22 cellular contexts compared by ENCODE assay signal in the genomic region with DNA sequence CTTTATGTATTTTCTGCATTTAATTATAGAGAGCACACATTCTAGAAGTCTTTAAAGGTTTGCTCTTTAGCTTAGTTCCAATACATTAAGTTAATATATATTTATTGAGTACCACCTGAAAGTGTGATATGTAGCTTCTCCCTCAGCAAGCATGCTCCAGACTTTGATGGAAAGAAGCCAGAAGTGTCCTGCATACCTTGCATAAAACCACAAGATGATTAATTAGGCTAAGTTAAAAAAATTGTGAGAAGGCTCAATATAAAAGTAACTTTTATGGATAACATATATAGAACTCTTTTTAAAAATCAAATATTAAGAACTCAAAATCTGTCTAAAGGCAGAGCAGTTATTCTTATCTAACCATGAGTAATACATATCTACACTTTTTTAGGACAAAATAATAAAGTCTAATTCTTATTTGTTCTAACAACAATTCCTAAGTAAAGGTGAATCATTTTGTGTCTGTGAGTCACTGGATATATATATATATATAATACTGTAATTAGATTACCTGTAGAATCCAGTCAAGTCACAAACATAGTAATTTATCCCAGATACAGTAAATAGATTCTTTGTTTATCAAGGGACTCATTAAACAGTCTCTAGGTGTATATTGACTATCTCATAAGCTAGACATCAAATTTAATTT.
"Had no signal": no experiment of that assay in that cellular context is flagged by ENCODE, and none has a peak within 500 bp of the region (broad histone marks: within the 10 kb centered on the region; RNA-seq: fewer than 3 reads in every experiment).

No MANE protein-coding gene starts in this region.

- DNase-seq: activated CD4-positive, alpha-beta T cell treated with anti-CD3 and anti-CD28 coated beads for 48 hours; activated CD4-positive, alpha-beta T cell treated with anti-CD3 and anti-CD28 coated beads, Interleukin-2, amount 50 U/mL, for 4 hours; activated CD4-positive, CD25-positive, alpha-beta regulatory T cell treated with anti-CD3 and anti-CD28 coated beads, Interleukin-2, amount 50 U/mL, for 72 hours; activated CD8-positive, alpha-beta memory T cell treated with anti-CD3 and anti-CD28 coated beads, Interleukin-2, amount 50 U/mL, for 48 hours; activated CD8-positive, alpha-beta T cell treated with anti-CD3 and anti-CD28 coated beads, Interleukin-2, amount 10 ng/mL, durations not matched to agents 7 days and 5 days; activated effector memory CD4-positive, alpha-beta T cell treated with Interleukin-2 at 50 U/mL for 16 hours; activated naive CD4-positive, alpha-beta T cell; activated T-cell treated with anti-CD3 and anti-CD28 coated beads, Interleukin-2, amount 50 U/mL, for 1 hour; amniotic stem cell; MM.1S; NCI-H1105 treated with DMSO at 0.1 percent for 48 hours; NCI-H1436 treated with DMSO at 0.1 percent for 48 hours; NCI-H187; NCI-H446; NCI-H748 treated with DMSO at 0.1 percent for 48 hours; OCI-M1; Peyer's patch; SHP77 treated with DMSO at 0.1 percent for 48 hours; T-helper 17 cell; T-helper 9 cell had no signal

- H3K27me3 ChIP-seq: Peyer's patch had no signal

- ATAC-seq: activated CD8-positive, alpha-beta T cell treated with anti-CD3 and anti-CD28 coated beads, Interleukin-2, amount 10 ng/mL, durations not matched to agents 7 days and 5 days; T-helper 17 cell; WTC11 had no signal

- H3K4me1 ChIP-seq: Peyer's patch had no signal

- H3K27ac ChIP-seq: KMS-11, Peyer's patch had no signal

- H3K4me3 ChIP-seq: Peyer's patch had no signal

- H3K36me3 ChIP-seq: Peyer's patch had no signal
